ENCODE assay signal across 19 cellular contexts in the genomic region with DNA sequence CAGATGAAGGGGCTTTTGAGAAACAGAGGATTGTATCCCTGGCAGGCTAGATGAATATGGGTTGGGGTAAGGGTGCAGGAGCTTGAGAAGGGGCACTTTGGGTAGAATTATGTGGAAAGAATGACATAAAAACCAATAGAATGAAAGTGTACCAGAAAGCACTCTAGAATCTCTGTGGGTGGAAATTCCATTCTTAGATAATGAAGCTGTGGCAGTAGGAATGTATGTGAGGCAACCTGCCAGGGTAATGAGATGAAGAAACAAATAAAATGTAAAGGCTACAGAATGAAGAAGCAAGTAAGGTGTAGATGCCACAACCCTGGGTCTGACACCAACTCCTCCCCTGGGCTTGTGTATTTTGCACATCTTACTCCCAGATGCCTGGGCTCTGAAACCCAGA. TPM values are rescaled to one million over a fixed set of nuclear protein-coding genes. Genes with fewer than 3 reads are reported as not detected.
DNase-seq lines count a peak whose midpoint lies in the region; ATAC-seq, FAIRE-seq and TF ChIP-seq lines count a peak whose summit lies in the region.
"Had no signal": no experiment of that assay in that cellular context is flagged by ENCODE, and none has a peak within 500 bp of the region (broad histone marks: within the 10 kb centered on the region; RNA-seq: fewer than 3 reads in every experiment).

No MANE protein-coding gene starts in this region.

- H3K79me2 ChIP-seq in astrocyte (ENCODE audit: insufficient read depth, low read length) = no peaks in the 10 kb centered on the region
- no peaks in the 10 kb centered on the region for H3K79me2 ChIP-seq in smooth muscle cell (ENCODE audit: low read depth)

- peaks cover 4% of the 10 kb centered on the region for H3F3A ChIP-seq in smooth muscle cell (ENCODE audit: low read depth)

- FAIRE-seq in astrocyte (lab: Jason Lieb, UNC) = no peak

- peak overlapping the region; percentile 56 for H3K27ac ChIP-seq in astrocyte (ENCODE audit: low read depth, low read length)
- peak overlapping the region; percentile 19 for H3K27ac ChIP-seq in smooth muscle cell (ENCODE audit: low read depth)
- H3K27ac ChIP-seq in colonic mucosa = no peak overlapping the region
- H3K27ac ChIP-seq: 22Rv1, ovary, skin epidermis, tibial nerve had no signal

- H4K20me1 ChIP-seq in astrocyte (ENCODE audit: insufficient read depth, low read length) (no peaks in the 10 kb centered on the region), smooth muscle cell (ENCODE audit: low read depth) (no peaks in the 10 kb centered on the region)

- intact Hi-C loops in activated CD4-positive, alpha-beta T cell treated with anti-CD3 and anti-CD28 coated beads for 36 hours (cut with DNase I, micrococcal nuclease) = no loop called here
- intact Hi-C loops in colonic mucosa (cut with DNase I) = no loop called here

- H3K4me3 Mint-ChIP-seq in activated CD4-positive, alpha-beta T cell treated with anti-CD3 and anti-CD28 coated beads, Interleukin-2, amount 10 ng/mL, durations not matched to agents 7 days and 5 days = no peak overlapping the region
- no peak overlapping the region for H3K4me3 Mint-ChIP-seq in activated CD4-positive, alpha-beta T cell treated with anti-CD3 and anti-CD28 coated beads for 36 hours
- H3K4me3 Mint-ChIP-seq in astrocyte (ENCODE audit: unreplicated experiment) = no peak overlapping the region
- H3K4me3 Mint-ChIP-seq: activated CD4-positive, alpha-beta memory T cell treated with anti-CD3 and anti-CD28 coated beads for 36 hours had no signal

- H3K4me1 ChIP-seq in astrocyte (ENCODE audit: insufficient read depth, low read length) (peaks cover 32% of the 10 kb centered on the region), smooth muscle cell (ENCODE audit: low read depth) (no peaks in the 10 kb centered on the region), colonic mucosa (peaks cover 5% of the 10 kb centered on the region)

- no peaks in the 10 kb centered on the region for H3K9me3 Mint-ChIP-seq in activated CD4-positive, alpha-beta T cell treated with anti-CD3 and anti-CD28 coated beads, Interleukin-2, amount 10 ng/mL, durations not matched to agents 7 days and 5 days
- H3K9me3 Mint-ChIP-seq in activated CD4-positive, alpha-beta T cell treated with anti-CD3 and anti-CD28 coated beads for 36 hours (ENCODE audit: low read depth) = no peaks in the 10 kb centered on the region
- H3K9me3 Mint-ChIP-seq in astrocyte (ENCODE audit: unreplicated experiment) = no peaks in the 10 kb centered on the region
- H3K9me3 Mint-ChIP-seq: activated CD4-positive, alpha-beta memory T cell treated with anti-CD3 and anti-CD28 coated beads for 36 hours; CD4-positive, CD25-positive, alpha-beta regulatory T cell had no signal

- no peak overlapping the region for H3K27ac Mint-ChIP-seq in activated CD4-positive, alpha-beta T cell treated with anti-CD3 and anti-CD28 coated beads, Interleukin-2, amount 10 ng/mL, durations not matched to agents 7 days and 5 days
- H3K27ac Mint-ChIP-seq in activated CD4-positive, alpha-beta T cell treated with anti-CD3 and anti-CD28 coated beads for 36 hours = no peak overlapping the region
- H3K27ac Mint-ChIP-seq in astrocyte (ENCODE audit: unreplicated experiment) = peak overlapping the region; percentile 79
- H3K27ac Mint-ChIP-seq: activated CD4-positive, alpha-beta memory T cell treated with anti-CD3 and anti-CD28 coated beads for 36 hours; CD4-positive, CD25-positive, alpha-beta regulatory T cell had no signal

- H3K4me1 Mint-ChIP-seq in activated CD4-positive, alpha-beta T cell treated with anti-CD3 and anti-CD28 coated beads, Interleukin-2, amount 10 ng/mL, durations not matched to agents 7 days and 5 days = peaks cover 2% of the 10 kb centered on the region
- H3K4me1 Mint-ChIP-seq in activated CD4-positive, alpha-beta T cell treated with anti-CD3 and anti-CD28 coated beads for 36 hours = peaks cover 18% of the 10 kb centered on the region
- peaks cover 46% of the 10 kb centered on the region for H3K4me1 Mint-ChIP-seq in astrocyte (ENCODE audit: low read depth, unreplicated experiment)

- no peak overlapping the region for H3K9ac ChIP-seq in astrocyte (ENCODE audit: low read length)
- H3K9ac ChIP-seq in smooth muscle cell (ENCODE audit: low read depth) = no peak overlapping the region
- H3K9ac ChIP-seq in colonic mucosa (ENCODE audit: low read depth in 2 of 2, low read length in 2 of 2) = no peak overlapping the region

- H3K4me2 ChIP-seq in astrocyte (ENCODE audit: low read length) (peak overlapping the region; percentile 28), smooth muscle cell (no peak overlapping the region)

- H3K27me3 Mint-ChIP-seq in activated CD4-positive, alpha-beta T cell treated with anti-CD3 and anti-CD28 coated beads, Interleukin-2, amount 10 ng/mL, durations not matched to agents 7 days and 5 days = no peaks in the 10 kb centered on the region
- H3K27me3 Mint-ChIP-seq in activated CD4-positive, alpha-beta T cell treated with anti-CD3 and anti-CD28 coated beads for 36 hours = no peaks in the 10 kb centered on the region
- no peaks in the 10 kb centered on the region for H3K27me3 Mint-ChIP-seq in astrocyte (ENCODE audit: low read depth, unreplicated experiment)
- H3K27me3 Mint-ChIP-seq: activated CD4-positive, alpha-beta memory T cell treated with anti-CD3 and anti-CD28 coated beads for 36 hours; CD4-positive, CD25-positive, alpha-beta regulatory T cell had no signal

- DNase-seq in activated CD4-positive, alpha-beta T cell treated with anti-CD3 and anti-CD28 coated beads, Interleukin-2, amount 10 ng/mL, durations not matched to agents 7 days and 5 days = peak; percentile 3
- no peak for DNase-seq in activated CD4-positive, alpha-beta T cell treated with anti-CD3 and anti-CD28 coated beads for 36 hours
- peak; percentile 82 for DNase-seq in astrocyte (ENCODE audit: low read depth)
- DNase-seq in fibroblast of the aortic adventitia (ENCODE audit: low read depth) = peak; percentile 72
- no peak for DNase-seq in smooth muscle cell (lab: John Stamatoyannopoulos, UW; ENCODE audit: unreplicated experiment)
- no peak for DNase-seq in colonic mucosa
- DNase-seq: activated CD4-positive, alpha-beta memory T cell treated with anti-CD3 and anti-CD28 coated beads for 36 hours; CD4-positive, CD25-positive, alpha-beta regulatory T cell; DMS79 treated with DMSO at 0.1 percent for 48 hours; hypothalamus; left colon; ovary had no signal

- no peak for ATAC-seq in activated CD4-positive, alpha-beta T cell treated with anti-CD3 and anti-CD28 coated beads for 36 hours
- ATAC-seq in HG03280 (IDR thresholded peaks at IDR 0.05; ENCODE audit: unreplicated experiment) = no peak
- ATAC-seq in HG02678 (IDR thresholded peaks at IDR 0.05; ENCODE audit: unreplicated experiment) = no peak
- ATAC-seq: left colon had no signal

- H3K4me3 ChIP-seq in astrocyte (ENCODE audit: insufficient read depth, low read depth, low read length) (no peak overlapping the region), fibroblast of the aortic adventitia (ENCODE audit: low read depth, low read length) (no peak overlapping the region), smooth muscle cell (no peak overlapping the region), colonic mucosa (no peak overlapping the region)
- H3K4me3 ChIP-seq: ovary, skin epidermis, tibial nerve had no signal

- POLR2A ChIA-PET in activated CD4-positive, alpha-beta T cell treated with anti-CD3 and anti-CD28 coated beads, Interleukin-2, amount 10 ng/mL, durations not matched to agents 7 days and 5 days (lab: Charles Lee) = no interaction called here
- POLR2A ChIA-PET in activated CD4-positive, alpha-beta T cell treated with anti-CD3 and anti-CD28 coated beads for 36 hours (lab: Charles Lee) = no interaction called here

- CTCF ChIA-PET in activated CD4-positive, alpha-beta T cell treated with anti-CD3 and anti-CD28 coated beads, Interleukin-2, amount 10 ng/mL, durations not matched to agents 7 days and 5 days (lab: Charles Lee) = no interaction called here
- CTCF ChIA-PET in activated CD4-positive, alpha-beta T cell treated with anti-CD3 and anti-CD28 coated beads for 36 hours (lab: Charles Lee) = no interaction called here

- no peaks in the 10 kb centered on the region for H3K27me3 ChIP-seq in astrocyte (ENCODE audit: insufficient read depth, low read length)
- H3K27me3 ChIP-seq in smooth muscle cell (ENCODE audit: low read depth) = no peaks in the 10 kb centered on the region
- no peaks in the 10 kb centered on the region for H3K27me3 ChIP-seq in colonic mucosa
- H3K27me3 ChIP-seq: ovary, tibial nerve had no signal

- no peaks in the 10 kb centered on the region for H3K36me3 Mint-ChIP-seq in activated CD4-positive, alpha-beta T cell treated with anti-CD3 and anti-CD28 coated beads, Interleukin-2, amount 10 ng/mL, durations not matched to agents 7 days and 5 days (ENCODE audit: low read depth)
- no peaks in the 10 kb centered on the region for H3K36me3 Mint-ChIP-seq in activated CD4-positive, alpha-beta T cell treated with anti-CD3 and anti-CD28 coated beads for 36 hours (ENCODE audit: low read depth)
- H3K36me3 Mint-ChIP-seq in astrocyte (ENCODE audit: low read depth, unreplicated experiment) = no peaks in the 10 kb centered on the region
- H3K36me3 Mint-ChIP-seq: activated CD4-positive, alpha-beta memory T cell treated with anti-CD3 and anti-CD28 coated beads for 36 hours; CD4-positive, CD25-positive, alpha-beta regulatory T cell had no signal

- H3K9me3 ChIP-seq in astrocyte (ENCODE audit: insufficient read depth, low read depth, low read length) = no peaks in the 10 kb centered on the region
- H3K9me3 ChIP-seq in smooth muscle cell (replicated peaks; ENCODE audit: low read depth) = no peaks in the 10 kb centered on the region
- no peaks in the 10 kb centered on the region for H3K9me3 ChIP-seq in colonic mucosa
- H3K9me3 ChIP-seq: ovary, tibial nerve had no signal

- TF ChIP-seq CTCF in astrocyte (IDR thresholded peaks at IDR 0.05; ENCODE audit: insufficient read depth, low read depth, low read length) = no peak
- TF ChIP-seq CTCF in fibroblast of the aortic adventitia (IDR thresholded peaks at IDR 0.05; ENCODE audit: insufficient read depth, low read length) = no peak
- TF ChIP-seq CTCF in smooth muscle cell (IDR thresholded peaks at IDR 0.05; ENCODE audit: borderline replicate concordance, insufficient read depth, poor library complexity, severe bottlenecking) = no peak
- no peak for TF ChIP-seq CTCF in colonic mucosa (IDR thresholded peaks at IDR 0.05)

- H3K36me3 ChIP-seq in astrocyte (ENCODE audit: insufficient read depth, low read length) (no peaks in the 10 kb centered on the region), smooth muscle cell (ENCODE audit: low read depth) (no peaks in the 10 kb centered on the region), colonic mucosa (no peaks in the 10 kb centered on the region)
- H3K36me3 ChIP-seq: ovary, tibial nerve had no signal

- no peak overlapping the region for H2AFZ ChIP-seq in astrocyte (ENCODE audit: low read depth, low read length)
- H2AFZ ChIP-seq in smooth muscle cell (ENCODE audit: low read depth) = no peak overlapping the region

RNA-seq across cellular contexts. Expression of a gene that starts 16.8 kb away (rescaled TPM):
- total RNA-seq in activated CD4-positive, alpha-beta T cell treated with anti-CD3 and anti-CD28 coated beads, Interleukin-2, amount 10 ng/mL, durations not matched to agents 7 days and 5 days = not detected
- not detected for total RNA-seq in activated CD4-positive, alpha-beta T cell treated with anti-CD3 and anti-CD28 coated beads for 36 hours
- not detected in 2 replicates for total RNA-seq in astrocyte
- not detected in 2 replicates for total RNA-seq in fibroblast of the aortic adventitia (ENCODE audit: low replicate concordance)
- not detected in 2 replicates for total RNA-seq in smooth muscle cell
- not detected in 2 replicates for polyA plus RNA-seq in smooth muscle cell
- not detected for total RNA-seq in colonic mucosa
- total RNA-seq: activated CD4-positive, alpha-beta memory T cell treated with anti-CD3 and anti-CD28 coated beads for 36 hours; CD4-positive, CD25-positive, alpha-beta regulatory T cell; dermis microvascular lymphatic vessel endothelial cell; left colon; ovary; tibial nerve had no signal
- polyA plus RNA-seq: CD4-positive, CD25-positive, alpha-beta regulatory T cell; esophagus had no signal

RNA-seq across cellular contexts. Expression of a gene that starts 31.5 kb away (rescaled TPM):
- 10 to 100 TPM; 11.0 to 13.1 TPM for total RNA-seq in activated CD4-positive, alpha-beta T cell treated with anti-CD3 and anti-CD28 coated beads, Interleukin-2, amount 10 ng/mL, durations not matched to agents 7 days and 5 days
- total RNA-seq in activated CD4-positive, alpha-beta T cell treated with anti-CD3 and anti-CD28 coated beads for 36 hours = 10 to 100 TPM; 14.8 to 16.8 TPM
- total RNA-seq in astrocyte = 9.3 and 10.5 TPM in 2 replicates
- total RNA-seq in fibroblast of the aortic adventitia (ENCODE audit: low replicate concordance) = 1.6 and 3.2 TPM in 2 replicates
- total RNA-seq in smooth muscle cell = 7.4 and 12.1 TPM in 2 replicates
- polyA plus RNA-seq in smooth muscle cell = 3.7 and 10.4 TPM in 2 replicates
- 10 to 100 TPM; 67.1 to 83.6 TPM for total RNA-seq in colonic mucosa

Comparison
In these comparisons a context has a peak if more than half of its experiments do, and no peak if none do; other contexts are left out.
1. DNase-seq: peak in activated CD4-positive, alpha-beta T cell treated with anti-CD3 and anti-CD28 coated beads, Interleukin-2, amount 10 ng/mL, durations not matched to agents 7 days and 5 days (single experiment), astrocyte (single experiment) and fibroblast of the aortic adventitia (single experiment); none in activated CD4-positive, alpha-beta T cell treated with anti-CD3 and anti-CD28 coated beads for 36 hours (single experiment), smooth muscle cell (single experiment) and colonic mucosa (single experiment).